ENCODE assay signal across 25 cellular contexts in genomic region chr3:62548806-62549205, GRCh38.
"Had no signal": no experiment of that assay in that cellular context is flagged by ENCODE, and none has a peak within 500 bp of the region (broad histone marks: within the 10 kb centered on the region; RNA-seq: fewer than 3 reads in every experiment).

No MANE protein-coding gene starts in this region.

- H3K4me3 ChIP-seq: coronary artery, dorsolateral prefrontal cortex, esophagus squamous epithelium, gastroesophageal sphincter, heart left ventricle, hepatocyte, left lung, lower lobe of right lung had no signal

- H3K4me2 ChIP-seq: hepatocyte had no signal

- H3K4me1 ChIP-seq: esophagus squamous epithelium, gastroesophageal sphincter, heart left ventricle, left lung, lower lobe of right lung had no signal

- H3K9me3 ChIP-seq: esophagus squamous epithelium, gastroesophageal sphincter, heart left ventricle, left lung, lower lobe of right lung had no signal

- ATAC-seq: esophagus mucosa; gastroesophageal sphincter; heart left ventricle; left colon; left lung; left ventricle myocardium superior; lower lobe of right lung; naive thymus-derived CD4-positive, alpha-beta T cell had no signal

- H2AFZ ChIP-seq: hepatocyte had no signal

- H3K36me3 ChIP-seq: esophagus squamous epithelium, gastroesophageal sphincter, left lung, lower lobe of right lung had no signal

- H3K27me3 ChIP-seq: gastroesophageal sphincter, heart left ventricle, hepatocyte, left lung had no signal

- H3K27ac ChIP-seq: coronary artery, dorsolateral prefrontal cortex, epithelial cell of prostate, esophagus squamous epithelium, gastroesophageal sphincter, heart left ventricle, hepatocyte, left lung, lower lobe of right lung had no signal

- DNase-seq: dermis blood vessel endothelial cell; dorsolateral prefrontal cortex; effector CD4-positive, alpha-beta T cell; effector memory CD4-positive, alpha-beta T cell; erythroblast; esophagus squamous epithelium; foreskin fibroblast; heart left ventricle; hypothalamus; immature natural killer cell; islet precursor cell; kidney; kidney glomerular epithelial cell; left colon; left lung; left ventricle myocardium superior; lower lobe of right lung; mesendoderm; midbrain; naive thymus-derived CD4-positive, alpha-beta T cell had no signal

- H3K79me2 ChIP-seq: hepatocyte had no signal
